ENCODE assay signal across 27 cellular contexts in the genomic region with DNA sequence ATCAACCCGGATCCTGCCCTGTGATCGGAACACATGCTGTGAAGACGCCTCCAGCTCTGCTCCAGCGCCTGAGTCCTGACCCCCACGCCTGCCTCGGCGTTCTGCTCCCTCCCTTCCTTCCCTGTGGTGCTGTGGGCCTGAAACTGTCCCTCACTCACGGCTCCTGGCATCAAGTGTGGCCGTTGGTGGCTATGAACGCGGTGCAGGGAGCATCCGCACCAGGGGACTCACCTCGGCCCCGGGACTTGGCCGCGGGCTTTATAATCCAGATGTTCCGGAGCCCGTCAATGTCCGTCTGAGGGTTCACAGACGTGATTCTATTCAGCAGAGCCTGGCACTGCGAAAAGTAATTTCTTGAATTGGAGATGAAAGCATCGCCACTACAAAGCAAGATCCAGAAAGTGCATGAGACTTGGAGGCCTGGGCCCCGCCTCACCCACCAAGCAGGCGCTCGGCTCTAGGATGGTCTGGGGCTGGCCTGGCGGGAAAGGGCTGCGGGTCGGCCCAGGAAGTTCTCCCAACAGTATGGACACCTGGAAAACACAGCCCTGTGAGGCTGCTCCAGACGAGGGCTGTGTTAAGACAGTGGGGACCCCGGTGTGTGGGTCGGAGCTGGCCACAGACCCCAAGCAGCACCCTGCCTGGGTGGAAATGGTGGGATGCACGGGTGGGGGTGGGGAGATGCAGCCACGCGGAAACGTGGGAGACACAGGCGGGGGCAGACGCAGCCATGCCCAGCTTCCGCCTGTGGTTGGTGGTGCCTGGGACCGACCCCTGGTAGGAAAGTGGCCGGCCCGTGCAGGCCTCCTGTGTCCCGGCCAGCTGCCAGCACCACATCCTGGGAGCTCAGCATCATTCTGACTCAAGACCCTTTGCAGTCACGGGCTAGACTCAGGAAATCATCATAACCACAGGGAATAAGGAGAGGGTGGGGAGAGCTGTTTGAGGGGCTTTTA. TPM values are rescaled to one million over a fixed set of nuclear protein-coding genes. Genes with fewer than 3 reads are reported as not detected.
DNase-seq lines count a peak whose midpoint lies in the region; ATAC-seq and TF ChIP-seq lines count a peak whose summit lies in the region.
"Had no signal": no experiment of that assay in that cellular context is flagged by ENCODE, and none has a peak within 500 bp of the region (broad histone marks: within the 10 kb centered on the region; RNA-seq: fewer than 3 reads in every experiment).

No MANE protein-coding gene starts in this region.

- peaks cover 0 to 30% (median 12%) of the 10 kb centered on the region in 3 donors for H3K27me3 ChIP-seq in sigmoid colon
- H3K27me3 ChIP-seq: right lobe of liver had no signal

- H3K4me3 ChIP-seq in HEK293 (ENCODE audit: low read depth, low read length), result no peak overlapping the region
- H3K4me3 ChIP-seq in sigmoid colon, result no peak overlapping the region
- H3K4me3 ChIP-seq: right lobe of liver, SK-N-MC had no signal

- peak; percentile 61 for DNase-seq in activated effector memory CD4-positive, alpha-beta T cell treated with anti-CD3 and anti-CD28 coated beads, Interleukin-2, amount 50 U/mL, for 16 hours
- no peak for DNase-seq in activated effector memory CD4-positive, alpha-beta T cell treated with Interleukin-2 at 50 U/mL for 16 hours
- DNase-seq in dermis blood vessel endothelial cell (peak; percentile 40), sigmoid colon (peak; percentile 58), AG20443 (ENCODE audit: low spot score) (no peak)
- DNase-seq: activated CD4-positive, alpha-beta T cell treated with anti-CD3 and anti-CD28 coated beads, Interleukin-2, amount 50 U/mL, for 1 hour; activated gamma-delta T cell treated with Interleukin-2 at 50 U/mL for 16 hours; anterior cingulate cortex; C1 segment of cervical spinal cord; Calu3; caudate nucleus; natural killer cell; NCI-H1092; NCI-H2029 treated with DMSO at 0.1 percent for 48 hours; right lobe of liver; stimulated activated CD4-positive, alpha-beta T cell treated with anti-CD3 and anti-CD28 coated beads, Interleukin-15, amount 100 ng/mL, for 24 hours had no signal

- TF ChIP-seq EP300 in sigmoid colon (IDR thresholded peaks at IDR 0.05), result no peak

- TF ChIP-seq CTCF in HEK293 (tag by site-specific recombination; IDR thresholded peaks at IDR 0.05), result no peak
- TF ChIP-seq CTCF in sigmoid colon (IDR thresholded peaks at IDR 0.05), result no peak

- H3K36me3 ChIP-seq in HEK293 (ENCODE audit: control insufficient read depth in 2 of 2, insufficient read depth in 1 of 2, low read length in 2 of 2), result no peaks in the 10 kb centered on the region
- no peaks in the 10 kb centered on the region for H3K36me3 ChIP-seq in sigmoid colon
- H3K36me3 ChIP-seq: right lobe of liver had no signal

- CTCF ChIA-PET in HEK293 (lab: Yijun Ruan, JAX), result interaction anchor here (0.6 to 2.4 kb wide), 2 partner anchors 104 to 335 kb away, joined by 4 to 8 read pairs; no protein-coding TSS in a partner anchor

- TF ChIP-seq POLR2A in sigmoid colon (IDR thresholded peaks at IDR 0.05) (no peak), GM18505 (IDR thresholded peaks at IDR 0.05; ENCODE audit: borderline replicate concordance, extremely low read depth, insufficient read depth, insufficient read length) (no peak)

- H3K27ac ChIP-seq in HEK293 (ENCODE audit: extremely low read depth, low read depth, low read length) (no peak overlapping the region), sigmoid colon (no peak overlapping the region)
- H3K27ac ChIP-seq: parathyroid adenoma, right lobe of liver, SK-N-MC had no signal

- H3K9me3 ChIP-seq in HEK293 (ENCODE audit: control insufficient read depth, insufficient read depth, low read depth, low read length) (no peaks in the 10 kb centered on the region), sigmoid colon (peaks cover 0 to 8% (median 5%) of the 10 kb centered on the region in 4 donors)
- H3K9me3 ChIP-seq: right lobe of liver had no signal

- WGBS in sigmoid colon, 2 donors, result 70 to 83% methylated on average over 43 of the region's 43 CpGs

- H3K4me1 ChIP-seq in HEK293 (ENCODE audit: control insufficient read depth, insufficient read depth, low read length), result no peaks in the 10 kb centered on the region
- H3K4me1 ChIP-seq in sigmoid colon, result peaks cover 0 to 9% (median 6%) of the 10 kb centered on the region in 4 donors
- H3K4me1 ChIP-seq: parathyroid adenoma had no signal

- intact Hi-C loops in sigmoid colon (cut with DNase I), result loop anchor here (5.0 kb wide), 1 partner anchor 267 kb away; no protein-coding TSS in a partner anchor

- ATAC-seq in GM18505 (IDR thresholded peaks at IDR 0.05; ENCODE audit: unreplicated experiment) (no peak), GM19351 (IDR thresholded peaks at IDR 0.05; ENCODE audit: unreplicated experiment) (no peak)
- ATAC-seq: left lobe of liver, right lobe of liver had no signal

- POLR2A ChIA-PET in HEK293 (lab: Yijun Ruan, JAX), result interaction anchor here (0.6 kb wide), 1 partner anchor 699 kb away, joined by 4 read pairs; no protein-coding TSS in a partner anchor

TF ChIP-seq in HEK293, 187 proteins besides CTCF, POLR2A, EP300 and RAD21:
- no peak for TF ChIP-seq YY2 (tag by site-specific recombination; IDR thresholded peaks at IDR 0.05)
- TF ChIP-seq ZIC2 (tag by site-specific recombination; IDR thresholded peaks at IDR 0.05), result no peak
- TF ChIP-seq EGR2 (tag by site-specific recombination; IDR thresholded peaks at IDR 0.05; ENCODE audit: low read depth), result peak; percentile 24; the same call in 1 of the 2 replicates
- no peak for TF ChIP-seq ZNF391 (tag by site-specific recombination; IDR thresholded peaks at IDR 0.05; ENCODE audit: borderline replicate concordance, low read depth)
- no peak for TF ChIP-seq SP7 (tag by site-specific recombination; IDR thresholded peaks at IDR 0.05)
- TF ChIP-seq, protein P1, sequence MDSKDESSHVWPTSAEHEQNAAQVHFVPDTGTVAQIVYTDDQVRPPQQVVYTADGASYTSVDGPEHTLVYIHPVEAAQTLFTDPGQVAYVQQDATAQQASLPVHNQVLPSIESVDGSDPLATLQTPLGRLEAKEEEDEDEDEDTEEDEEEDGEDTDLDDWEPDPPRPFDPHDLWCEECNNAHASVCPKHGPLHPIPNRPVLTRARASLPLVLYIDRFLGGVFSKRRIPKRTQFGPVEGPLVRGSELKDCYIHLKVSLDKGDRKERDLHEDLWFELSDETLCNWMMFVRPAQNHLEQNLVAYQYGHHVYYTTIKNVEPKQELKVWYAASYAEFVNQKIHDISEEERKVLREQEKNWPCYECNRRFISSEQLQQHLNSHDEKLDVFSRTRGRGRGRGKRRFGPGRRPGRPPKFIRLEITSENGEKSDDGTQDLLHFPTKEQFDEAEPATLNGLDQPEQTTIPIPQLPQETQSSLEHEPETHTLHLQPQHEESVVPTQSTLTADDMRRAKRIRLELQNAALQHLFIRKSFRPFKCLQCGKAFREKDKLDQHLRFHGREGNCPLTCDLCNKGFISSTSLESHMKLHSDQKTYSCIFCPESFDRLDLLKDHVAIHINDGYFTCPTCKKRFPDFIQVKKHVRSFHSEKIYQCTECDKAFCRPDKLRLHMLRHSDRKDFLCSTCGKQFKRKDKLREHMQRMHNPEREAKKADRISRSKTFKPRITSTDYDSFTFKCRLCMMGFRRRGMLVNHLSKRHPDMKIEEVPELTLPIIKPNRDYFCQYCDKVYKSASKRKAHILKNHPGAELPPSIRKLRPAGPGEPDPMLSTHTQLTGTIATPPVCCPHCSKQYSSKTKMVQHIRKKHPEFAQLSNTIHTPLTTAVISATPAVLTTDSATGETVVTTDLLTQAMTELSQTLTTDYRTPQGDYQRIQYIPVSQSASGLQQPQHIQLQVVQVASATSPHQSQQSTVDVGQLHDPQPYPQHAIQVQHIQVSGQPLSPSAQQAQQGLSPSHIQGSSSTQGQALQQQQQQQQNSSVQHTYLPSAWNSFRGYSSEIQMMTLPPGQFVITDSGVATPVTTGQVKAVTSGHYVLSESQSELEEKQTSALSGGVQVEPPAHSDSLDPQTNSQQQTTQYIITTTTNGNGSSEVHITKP (tag by site-specific recombination; IDR thresholded peaks at IDR 0.05), result no peak
- TF ChIP-seq, protein P2, sequence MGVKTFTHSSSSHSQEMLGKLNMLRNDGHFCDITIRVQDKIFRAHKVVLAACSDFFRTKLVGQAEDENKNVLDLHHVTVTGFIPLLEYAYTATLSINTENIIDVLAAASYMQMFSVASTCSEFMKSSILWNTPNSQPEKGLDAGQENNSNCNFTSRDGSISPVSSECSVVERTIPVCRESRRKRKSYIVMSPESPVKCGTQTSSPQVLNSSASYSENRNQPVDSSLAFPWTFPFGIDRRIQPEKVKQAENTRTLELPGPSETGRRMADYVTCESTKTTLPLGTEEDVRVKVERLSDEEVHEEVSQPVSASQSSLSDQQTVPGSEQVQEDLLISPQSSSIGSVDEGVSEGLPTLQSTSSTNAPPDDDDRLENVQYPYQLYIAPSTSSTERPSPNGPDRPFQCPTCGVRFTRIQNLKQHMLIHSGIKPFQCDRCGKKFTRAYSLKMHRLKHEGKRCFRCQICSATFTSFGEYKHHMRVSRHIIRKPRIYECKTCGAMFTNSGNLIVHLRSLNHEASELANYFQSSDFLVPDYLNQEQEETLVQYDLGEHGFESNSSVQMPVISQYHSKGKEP (tag by site-specific recombination; IDR thresholded peaks at IDR 0.05), result no peak

RNA-seq across cellular contexts. Expression of gene IL17REL, which starts 21.8 kb away (rescaled TPM):
- total RNA-seq in dermis blood vessel endothelial cell (0.05 and 0.17 TPM in 2 replicates), sigmoid colon (not detected)
- polyA plus RNA-seq in sigmoid colon, result 1 to 10 TPM in 1 of 3 donors, not detected in 2; 1.6 TPM
- total RNA-seq: Calu3, dermis microvascular lymphatic vessel endothelial cell, left lobe of liver, LHCN-M2, natural killer cell, right lobe of liver, RPMI7951, subcutaneous adipose tissue, ureter had no signal

RNA-seq across cellular contexts. Expression of gene TTLL8, which starts 23.7 kb away (rescaled TPM):
- total RNA-seq in dermis blood vessel endothelial cell (not detected in 2 replicates), sigmoid colon (not detected)
- polyA plus RNA-seq in sigmoid colon, result not detected
- total RNA-seq: Calu3, dermis microvascular lymphatic vessel endothelial cell, left lobe of liver, LHCN-M2, natural killer cell, right lobe of liver, RPMI7951, subcutaneous adipose tissue, ureter had no signal

RNA-seq across cellular contexts. Expression of gene MLC1, which starts 50.8 kb away (rescaled TPM):
- total RNA-seq in dermis blood vessel endothelial cell (not detected in 2 replicates), sigmoid colon (under 1 TPM in 2 of 4 donors, not detected in 2; 0.14 to 0.16 TPM)
- under 1 TPM in 1 of 3 donors, not detected in 2; 0.23 TPM for polyA plus RNA-seq in sigmoid colon
- total RNA-seq: Calu3, dermis microvascular lymphatic vessel endothelial cell, left lobe of liver, LHCN-M2, RPMI7951 had no signal

RNA-seq across cellular contexts. Expression of gene MOV10L1, which starts 55.4 kb away (rescaled TPM):
- total RNA-seq in dermis blood vessel endothelial cell (19.4 and 35.1 TPM in 2 replicates), sigmoid colon (1 to 10 TPM in 3 of 4 donors, under 1 TPM in 1; 0.82 to 5.6 (median 2.6) TPM)
- polyA plus RNA-seq in sigmoid colon, result under 1 TPM in 1 of 3 donors, not detected in 2; 0.47 TPM
- total RNA-seq: Calu3, left lobe of liver, RPMI7951 had no signal

Comparison
In these comparisons a context has a peak if more than half of its experiments do, and no peak if none do; other contexts are left out.
1. DNase-seq: peak in activated effector memory CD4-positive, alpha-beta T cell treated with anti-CD3 and anti-CD28 coated beads, Interleukin-2, amount 50 U/mL, for 16 hours (single experiment), dermis blood vessel endothelial cell (single experiment) and sigmoid colon (single experiment); none in activated effector memory CD4-positive, alpha-beta T cell treated with Interleukin-2 at 50 U/mL for 16 hours (single experiment) and AG20443 (single experiment).